8 cellular contexts compared by ENCODE assay signal in the genomic region with DNA sequence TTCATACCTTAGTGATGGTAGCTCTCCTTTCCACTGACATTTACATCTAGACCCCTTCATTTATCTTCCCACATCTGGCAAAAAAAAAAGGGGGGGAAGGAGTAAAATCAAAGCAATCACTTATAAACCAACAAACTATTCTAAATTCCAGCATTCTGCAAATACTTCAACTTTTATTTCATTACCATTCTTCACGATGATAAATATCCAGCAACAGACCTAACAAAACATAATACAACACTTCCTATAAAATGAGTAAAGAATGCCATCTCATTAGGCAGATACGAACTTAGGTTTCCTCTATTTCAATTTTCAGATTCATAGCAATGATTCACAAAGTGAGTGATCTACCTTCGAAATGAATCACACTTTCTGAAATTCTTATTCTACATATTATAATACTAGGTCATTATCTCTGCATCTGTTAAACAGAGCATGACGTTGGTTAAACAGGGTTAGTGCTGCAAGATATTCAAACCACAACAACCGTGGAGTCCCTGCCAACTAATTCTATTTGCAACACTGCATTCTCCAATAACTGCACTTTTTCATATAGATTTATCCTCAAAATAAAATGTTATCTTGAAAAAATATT. TPM values are rescaled to one million over a fixed set of nuclear protein-coding genes. Genes with fewer than 3 reads are reported as not detected.
DNase-seq lines count a peak whose midpoint lies in the region; ATAC-seq, FAIRE-seq and TF ChIP-seq lines count a peak whose summit lies in the region.

A gene with protein sequence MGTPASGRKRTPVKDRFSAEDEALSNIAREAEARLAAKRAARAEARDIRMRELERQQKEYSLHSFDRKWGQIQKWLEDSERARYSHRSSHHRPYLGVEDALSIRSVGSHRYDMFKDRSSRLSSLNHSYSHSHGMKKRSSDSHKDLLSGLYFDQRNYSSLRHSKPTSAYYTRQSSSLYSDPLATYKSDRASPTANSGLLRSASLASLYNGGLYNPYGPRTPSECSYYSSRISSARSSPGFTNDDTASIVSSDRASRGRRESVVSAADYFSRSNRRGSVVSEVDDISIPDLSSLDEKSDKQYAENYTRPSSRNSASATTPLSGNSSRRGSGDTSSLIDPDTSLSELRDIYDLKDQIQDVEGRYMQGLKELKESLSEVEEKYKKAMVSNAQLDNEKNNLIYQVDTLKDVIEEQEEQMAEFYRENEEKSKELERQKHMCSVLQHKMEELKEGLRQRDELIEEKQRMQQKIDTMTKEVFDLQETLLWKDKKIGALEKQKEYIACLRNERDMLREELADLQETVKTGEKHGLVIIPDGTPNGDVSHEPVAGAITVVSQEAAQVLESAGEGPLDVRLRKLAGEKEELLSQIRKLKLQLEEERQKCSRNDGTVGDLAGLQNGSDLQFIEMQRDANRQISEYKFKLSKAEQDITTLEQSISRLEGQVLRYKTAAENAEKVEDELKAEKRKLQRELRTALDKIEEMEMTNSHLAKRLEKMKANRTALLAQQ (minus strand): TSS at position 51 of the 595 bp plus-strand sequence. CDS start 25,599 bp downstream, outside the sequence.

- H3K9me3 ChIP-seq in MG63 (no peaks in the 10 kb centered on the region), keratinocyte (ENCODE audit: control insufficient read depth, low read depth, low read length) (no peaks in the 10 kb centered on the region)

- peak within 1 kb of the TSS; percentile 96 for H3K9ac ChIP-seq in keratinocyte (ENCODE audit: control insufficient read depth, extremely low read depth, insufficient read depth, low read length)

- no peak within 1 kb of the TSS for H2AFZ ChIP-seq in keratinocyte (ENCODE audit: control insufficient read depth, low read length)

- no peaks in the 10 kb centered on the region for H3K9me3 Mint-ChIP-seq in stimulated activated memory B cell treated with anti-CD40 and anti-IgM and Interleukin-4, amounts not matched to agents 10 μg/mL and 1 μg/mL and 100 μg/mL, for 72 hours

- peaks cover 34% of the 10 kb centered on the region for H3K36me3 ChIP-seq in MG63
- peaks cover 5% of the 10 kb centered on the region for H3K36me3 ChIP-seq in brain microvascular endothelial cell (replicated peaks)
- H3K36me3 ChIP-seq in keratinocyte (ENCODE audit: control insufficient read depth in 2 of 2, extremely low read depth in 1 of 2, insufficient read depth in 2 of 2, low read length in 2 of 2) = peaks cover 10 to 12% of the 10 kb centered on the region in 2 experiments

- H3K4me3 Mint-ChIP-seq in stimulated activated memory B cell treated with anti-CD40 and anti-IgM and Interleukin-4, amounts not matched to agents 10 μg/mL and 1 μg/mL and 100 μg/mL, for 72 hours = peak within 1 kb of the TSS; percentile 93

- in situ Hi-C loops in brain microvascular endothelial cell (cut with HindIII; ENCODE audit: low pct_ligation_motif_present, low sequenced_read_pairs) = no loop called here

- H3K4me1 ChIP-seq in keratinocyte (ENCODE audit: control insufficient read depth, extremely low read depth, insufficient read depth, low read length) = peaks cover 42% of the 10 kb centered on the region

- peak; percentile 52 for ATAC-seq in GM18870 (IDR thresholded peaks at IDR 0.05; ENCODE audit: unreplicated experiment)
- ATAC-seq in stimulated activated memory B cell treated with anti-CD40 and anti-IgM and Interleukin-4, amounts not matched to agents 10 μg/mL and 1 μg/mL and 100 μg/mL, for 72 hours = no peak

- H3K27ac ChIP-seq in brain microvascular endothelial cell (peak within 1 kb of the TSS; percentile 83), keratinocyte (ENCODE audit: control insufficient read depth, insufficient read depth, low read length) (peak within 1 kb of the TSS; percentile 96)

- FAIRE-seq in keratinocyte (lab: Jason Lieb, UNC) = no peak

- H3K4me2 ChIP-seq in keratinocyte (ENCODE audit: control insufficient read depth, extremely low read depth, insufficient read depth, low read depth, low read length) = peak within 1 kb of the TSS; percentile 77

- no peaks in the 10 kb centered on the region for H3K27me3 Mint-ChIP-seq in stimulated activated memory B cell treated with anti-CD40 and anti-IgM and Interleukin-4, amounts not matched to agents 10 μg/mL and 1 μg/mL and 100 μg/mL, for 72 hours

- H3K27ac Mint-ChIP-seq in stimulated activated memory B cell treated with anti-CD40 and anti-IgM and Interleukin-4, amounts not matched to agents 10 μg/mL and 1 μg/mL and 100 μg/mL, for 72 hours = peak within 1 kb of the TSS; percentile 92

- no peaks in the 10 kb centered on the region for H3K27me3 ChIP-seq in MG63
- H3K27me3 ChIP-seq in brain microvascular endothelial cell (replicated peaks) = no peaks in the 10 kb centered on the region
- no peaks in the 10 kb centered on the region for H3K27me3 ChIP-seq in keratinocyte (ENCODE audit: control insufficient read depth, extremely low read depth, insufficient read depth, low read length)

- H3K9me1 ChIP-seq in keratinocyte (ENCODE audit: control insufficient read depth, extremely low read depth, insufficient read depth, low read length) = no peaks in the 10 kb centered on the region

- peaks cover 96% of the 10 kb centered on the region for H3K79me2 ChIP-seq in keratinocyte (ENCODE audit: control insufficient read depth, insufficient read depth, low read length)

- peaks cover 46% of the 10 kb centered on the region for H3K4me1 Mint-ChIP-seq in stimulated activated memory B cell treated with anti-CD40 and anti-IgM and Interleukin-4, amounts not matched to agents 10 μg/mL and 1 μg/mL and 100 μg/mL, for 72 hours

- no peaks in the 10 kb centered on the region for H4K20me1 ChIP-seq in keratinocyte (ENCODE audit: control insufficient read depth, extremely low read depth, insufficient read depth, low read length)

- H3K36me3 Mint-ChIP-seq in stimulated activated memory B cell treated with anti-CD40 and anti-IgM and Interleukin-4, amounts not matched to agents 10 μg/mL and 1 μg/mL and 100 μg/mL, for 72 hours = peaks cover 18% of the 10 kb centered on the region

- H3K4me3 ChIP-seq in AG10803 (ENCODE audit: low read length) (peak within 1 kb of the TSS; percentile 88), MG63 (peak within 1 kb of the TSS; percentile 78), brain microvascular endothelial cell (ENCODE audit: low read depth, low read length) (peak within 1 kb of the TSS; percentile 92), keratinocyte (ENCODE audit: control insufficient read depth in 2 of 3, extremely low read depth in 1 of 3, insufficient read depth in 2 of 3, low read depth in 1 of 3, low read length in 3 of 3) (peak within 1 kb of the TSS; percentile 85 to 97 (median 90))

- TF ChIP-seq CTCF in AG10803 (conservative IDR thresholded peaks at IDR 0.05; ENCODE audit: low read length) = no peak
- no peak for TF ChIP-seq CTCF in brain microvascular endothelial cell (IDR thresholded peaks at IDR 0.05; ENCODE audit: low read depth, low read length, missing control alignments)
- TF ChIP-seq CTCF in keratinocyte (optimal IDR thresholded peaks at IDR 0.05 in 1 of 3, IDR thresholded peaks at IDR 0.05 in 1 of 3, conservative IDR thresholded peaks at IDR 0.05 in 1 of 3; ENCODE audit: extremely low read depth in 1 of 3, insufficient read depth in 2 of 3, low read length in 3 of 3) = no peak

- dilution Hi-C loops in keratinocyte (cut with MboI; ENCODE audit: extremely low pct_ligation_motif_present, low sequenced_read_pairs) = no loop called here

- DNase-seq in AG10803 (ENCODE audit: low read depth) (peak; percentile 85), MG63 (no peak), brain microvascular endothelial cell (peak; percentile 82), keratinocyte (ENCODE audit: low read depth, low spot score) (no peak), DMS153 treated with DMSO at 0.1 percent for 48 hours (lab: John Stamatoyannopoulos, UW; ENCODE audit: unreplicated experiment) (no peak), Ammon's horn (ENCODE audit: low spot score) (no peak)

RNA-seq across cellular contexts. Expression of the gene that starts here (rescaled TPM):
- 35.4 and 41.6 TPM in 2 replicates for total RNA-seq in MG63 (2014; rRNA removed; shearing (Covaris generic); ENCODE audit: low replicate concordance)
- polyA plus RNA-seq in keratinocyte = 40.9 to 70.3 TPM (median 57.8 TPM) in 3 replicates
- 391 TPM for polyA plus RNA-seq in keratinocyte (2011; ENCODE audit: low read depth)
- 55.5 and 69.8 TPM in 2 replicates for polyA plus RNA-seq in keratinocyte (2011; cell fraction: cytosol; rRNA removed)
- polyA plus RNA-seq in keratinocyte (2011; cell fraction: nucleus; rRNA removed) = 54.5 and 81.0 TPM in 2 replicates
- 58.7 and 85.4 TPM in 2 replicates for polyA plus RNA-seq in keratinocyte (2012; ENCODE audit: low replicate concordance)
- 9.4 to 62.4 TPM (median 24.3 TPM) in 3 replicates for polyA minus RNA-seq in keratinocyte
- polyA minus RNA-seq in keratinocyte (2011; cell fraction: cytosol; rRNA and poly(A)+ RNA removed) = 31.3 TPM
- polyA minus RNA-seq in keratinocyte (2011; cell fraction: nucleus; rRNA and poly(A)+ RNA removed) = 89.6 and 133 TPM in 2 replicates

Comparison
In these comparisons a context has a peak if more than half of its experiments do, and no peak if none do; other contexts are left out.
1. DNase-seq: peak in AG10803 (single experiment) and brain microvascular endothelial cell (single experiment); none in MG63 (single experiment), keratinocyte (single experiment), DMS153 treated with DMSO at 0.1 percent for 48 hours (single experiment) and Ammon's horn (single experiment).
2. Peak in every context shown above with its lines, with median percentiles within 50 percentile points of each other: H3K4me3 ChIP-seq.